In genomic region chr1:6530504-6531160, GRCh38 we compare ENCODE assay signal across 33 cellular contexts. TPM values are rescaled to one million over a fixed set of nuclear protein-coding genes. Genes with fewer than 3 reads are reported as not detected.
"Had no signal": no experiment of that assay in that cellular context is flagged by ENCODE, and none has a peak within 500 bp of the region (broad histone marks: within the 10 kb centered on the region; RNA-seq: fewer than 3 reads in every experiment).

No MANE protein-coding gene starts in this region.

- FAIRE-seq: endometrium, endothelial cell of umbilical vein, frontal cortex had no signal

- H3K9me3 ChIP-seq: adrenal gland, body of pancreas, colonic mucosa had no signal

- H3K4me3 ChIP-seq: adrenal gland, body of pancreas, colonic mucosa had no signal

- DNase-seq: activated CD4-positive, alpha-beta memory T cell treated with anti-CD3 and anti-CD28 coated beads for 36 hours; activated CD4-positive, alpha-beta T cell treated with anti-CD3 and anti-CD28 coated beads for 36 hours; activated CD4-positive, alpha-beta T cell treated with anti-CD3 and anti-CD28 coated beads, Interleukin-2, amount 10 ng/mL, durations not matched to agents 24 days and 14 days; activated CD4-positive, CD25-positive, alpha-beta regulatory T cell; activated CD4-positive, CD25-positive, alpha-beta regulatory T cell treated with anti-CD3 and anti-CD28 coated beads, Interleukin-2, amount 50 U/mL, for 72 hours; activated CD8-positive, alpha-beta memory T cell treated with anti-CD3 and anti-CD28 coated beads, Interleukin-2, amount 10 ng/mL, durations not matched to agents 7 days and 5 days; activated CD8-positive, alpha-beta memory T cell treated with anti-CD3 and anti-CD28 coated beads, Interleukin-2, amount 50 U/mL, for 4 hours; activated CD8-positive, alpha-beta T cell treated with anti-CD3 and anti-CD28 coated beads, Interleukin-2, amount 10 ng/mL, durations not matched to agents 7 days and 5 days; activated effector memory CD4-positive, alpha-beta T cell treated with anti-CD3 and anti-CD28 coated beads, Interleukin-2, amount 50 U/mL, for 16 hours; activated naive CD4-positive, alpha-beta T cell treated with anti-CD3 and anti-CD28 coated beads for 36 hours; activated naive CD8-positive, alpha-beta T cell treated with anti-CD3 and anti-CD28 coated beads for 36 hours; activated naive CD8-positive, alpha-beta T cell treated with anti-CD3 and anti-CD28 coated beads, Interleukin-2, amount 50 U/mL, for 24 hours; activated T-cell treated with anti-CD3 and anti-CD28 coated beads, Interleukin-2, amount 50 U/mL, for 1 hour; activated T-cell treated with anti-CD3 and anti-CD28 coated beads, Interleukin-2, amount 50 U/mL, for 48 hours; amygdala; body of pancreas; caudate nucleus; colonic mucosa; effector CD8-positive, alpha-beta T cell; foreskin fibroblast; head of caudate nucleus; T-cell; T1000 had no signal

- ATAC-seq: activated CD4-positive, alpha-beta T cell treated with anti-CD3 and anti-CD28 coated beads for 36 hours; activated CD8-positive, alpha-beta memory T cell treated with anti-CD3 and anti-CD28 coated beads, Interleukin-2, amount 10 ng/mL, durations not matched to agents 7 days and 5 days; activated CD8-positive, alpha-beta T cell treated with anti-CD3 and anti-CD28 coated beads, Interleukin-2, amount 10 ng/mL, durations not matched to agents 7 days and 5 days; activated naive CD8-positive, alpha-beta T cell treated with anti-CD3 and anti-CD28 coated beads, Interleukin-2, amount 50 U/mL, for 24 hours; body of pancreas; T-cell had no signal

- H3K27me3 ChIP-seq: adrenal gland, body of pancreas, colonic mucosa had no signal

- H3K27ac ChIP-seq: adrenal gland, body of pancreas, colonic mucosa, epithelial cell of prostate had no signal

- H3K4me1 ChIP-seq: body of pancreas, colonic mucosa had no signal

RNA-seq across cellular contexts. Expression of gene TAS1R1, which starts 24.5 kb away (rescaled TPM):
- total RNA-seq: activated CD4-positive, alpha-beta memory T cell treated with anti-CD3 and anti-CD28 coated beads for 36 hours; activated CD4-positive, alpha-beta T cell treated with anti-CD3 and anti-CD28 coated beads, Interleukin-2, amount 10 ng/mL, durations not matched to agents 24 days and 14 days; activated CD8-positive, alpha-beta memory T cell treated with anti-CD3 and anti-CD28 coated beads for 36 hours; activated CD8-positive, alpha-beta memory T cell treated with anti-CD3 and anti-CD28 coated beads, Interleukin-2, amount 10 ng/mL, durations not matched to agents 7 days and 5 days; activated CD8-positive, alpha-beta T cell treated with anti-CD3 and anti-CD28 coated beads, Interleukin-2, amount 10 ng/mL, durations not matched to agents 7 days and 5 days; activated naive CD4-positive, alpha-beta T cell treated with anti-CD3 and anti-CD28 coated beads for 36 hours; activated naive CD8-positive, alpha-beta T cell treated with anti-CD3 and anti-CD28 coated beads for 36 hours; activated T-helper 1 cell treated with anti-CD3 and anti-CD28 coated beads, Interleukin-12 subunit alpha, Interleukin-12 subunit beta, Interleukin-2, Interleukin-4 antibody, amounts not matched to agents 30 ng/mL and 10 ng/mL and 1 ng/mL, durations not matched to agents 14 hours and 24 hours and 36 hours; activated T-helper 2 cell treated with anti-CD3 and anti-CD28 coated beads, Interferon-gamma antibody, Interleukin-2, Interleukin-4, amounts not matched to agents 10 μg/mL and 5 μg/mL and 100 μg/mL, durations not matched to agents 14 hours and 24 hours and 36 hours; aorta; body of pancreas; colonic mucosa; dermis microvascular lymphatic vessel endothelial cell; endothelial cell of umbilical vein; frontal cortex; T-cell had no signal
- polyA plus RNA-seq: endothelial cell of umbilical vein had no signal
